In genomic region chr13:52615817-52616216, GRCh38 we compare ENCODE assay signal across 1 cellular context.
TF ChIP-seq lines count a peak whose summit lies in the region.

No MANE protein-coding gene starts in this region.

TF ChIP-seq in K562, 482 proteins besides CTCF, POLR2A, EP300 and RAD21 (continued from another document):
- TF ChIP-seq, protein P1, sequence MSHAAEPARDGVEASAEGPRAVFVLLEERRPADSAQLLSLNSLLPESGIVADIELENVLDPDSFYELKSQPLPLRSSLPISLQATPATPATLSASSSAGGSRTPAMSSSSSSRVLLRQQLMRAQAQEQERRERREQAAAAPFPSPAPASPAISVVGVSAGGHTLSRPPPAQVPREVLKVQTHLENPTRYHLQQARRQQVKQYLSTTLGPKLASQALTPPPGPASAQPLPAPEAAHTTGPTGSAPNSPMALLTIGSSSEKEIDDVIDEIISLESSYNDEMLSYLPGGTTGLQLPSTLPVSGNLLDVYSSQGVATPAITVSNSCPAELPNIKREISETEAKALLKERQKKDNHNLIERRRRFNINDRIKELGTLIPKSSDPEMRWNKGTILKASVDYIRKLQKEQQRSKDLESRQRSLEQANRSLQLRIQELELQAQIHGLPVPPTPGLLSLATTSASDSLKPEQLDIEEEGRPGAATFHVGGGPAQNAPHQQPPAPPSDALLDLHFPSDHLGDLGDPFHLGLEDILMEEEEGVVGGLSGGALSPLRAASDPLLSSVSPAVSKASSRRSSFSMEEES (CRISPR knock-in tag; IDR thresholded peaks at IDR 0.05): peak; percentile 80
